In genomic region chr16:51719376-51719775, GRCh38 we compare ENCODE assay signal across 17 cellular contexts.
A peak's percentile ranks its signal among the peaks of the same experiment; 100 is the strongest.
DNase-seq lines count a peak whose midpoint lies in the region; ATAC-seq and TF ChIP-seq lines count a peak whose summit lies in the region.
"Had no signal": no experiment of that assay in that cellular context is flagged by ENCODE, and none has a peak within 500 bp of the region (broad histone marks: within the 10 kb centered on the region; RNA-seq: fewer than 3 reads in every experiment).

No MANE protein-coding gene starts in this region.

- no peaks in the 10 kb centered on the region for H4K20me1 ChIP-seq in SK-N-SH (ENCODE audit: insufficient read depth)

- no peak overlapping the region for H3K4me2 ChIP-seq in SK-N-SH

- POLR2A ChIA-PET in A673 (lab: Charles Lee; ENCODE audit: low non-redundant PET) (no interaction called here), SK-N-SH (lab: Yijun Ruan, JAX) (no interaction called here)

- TF ChIP-seq EP300 in SK-N-SH (IDR thresholded peaks at IDR 0.05; ENCODE audit: borderline replicate concordance in 1 of 2, low read depth in 1 of 2, low read length in 1 of 2): no peak

- TF ChIP-seq CTCF in A673 (conservative IDR thresholded peaks at IDR 0.05; ENCODE audit: low read depth, low read length) (no peak), SK-N-SH (IDR thresholded peaks at IDR 0.05) (no peak)

- H3K27me3 ChIP-seq in A673 (replicated peaks; ENCODE audit: insufficient read depth, low read depth, low read length, poor library complexity) (no peaks in the 10 kb centered on the region), SK-N-SH (ENCODE audit: insufficient read depth) (no peaks in the 10 kb centered on the region)

- H2AFZ ChIP-seq in SK-N-SH (ENCODE audit: low read depth): no peak overlapping the region

- CTCF ChIA-PET in A673 (lab: Charles Lee) (no interaction called here), SK-N-SH (lab: Yijun Ruan, JAX) (no interaction called here)

- H3K9ac ChIP-seq in SK-N-SH: no peak overlapping the region

- TF ChIP-seq RAD21 in SK-N-SH (IDR thresholded peaks at IDR 0.05; ENCODE audit: low read length): no peak

- no peaks in the 10 kb centered on the region for H3F3A ChIP-seq in SK-N-SH (replicated peaks; ENCODE audit: insufficient read depth)

- H3K4me1 ChIP-seq in A673 (ENCODE audit: insufficient read depth, low read length, poor library complexity, severe bottlenecking) (peaks cover 8% of the 10 kb centered on the region), SK-N-SH (ENCODE audit: control insufficient read depth in 1 of 2, insufficient read depth in 2 of 2, low read depth in 1 of 2, low read length in 1 of 2) (no peaks in the 10 kb centered on the region; a peak in 1 of 4 replicates)
- H3K4me1 ChIP-seq: Caco-2 had no signal

- intact Hi-C loops in A673 (cut with micrococcal nuclease; ENCODE audit: unreplicated experiment): no loop called here

- H3K4me3 ChIP-seq in A673 (ENCODE audit: low read depth, low read length, poor library complexity, severe bottlenecking) (no peak overlapping the region), SK-N-SH (ENCODE audit: low read depth in 2 of 2, low read length in 1 of 2) (no peak overlapping the region)
- H3K4me3 ChIP-seq: HAP-1, K562 had no signal

- H3K36me3 ChIP-seq in A673 (ENCODE audit: insufficient read depth, low read length, poor library complexity, severe bottlenecking) (no peaks in the 10 kb centered on the region), SK-N-SH (replicated peaks in 1 of 2; ENCODE audit: control insufficient read depth in 1 of 2, insufficient read depth in 2 of 2, low read length in 1 of 2) (no peaks in the 10 kb centered on the region)
- H3K36me3 ChIP-seq: HAP-1 had no signal

- H3K9me3 ChIP-seq in A673 (ENCODE audit: low read depth, low read length, poor library complexity, severe bottlenecking) (no peaks in the 10 kb centered on the region), SK-N-SH (no peaks in the 10 kb centered on the region)
- H3K9me3 ChIP-seq: Caco-2, HAP-1 had no signal

- ATAC-seq in HG02973 (IDR thresholded peaks at IDR 0.05; ENCODE audit: unreplicated experiment): no peak
- ATAC-seq: K562 had no signal

- peak; percentile 16 for DNase-seq in A673 (ENCODE audit: low spot score)
- DNase-seq in H4 (ENCODE audit: low spot score): peak; percentile 10
- DNase-seq in RPMI7951 (ENCODE audit: low read depth): peak; percentile 69
- peak; percentile 26 for DNase-seq in renal cortical epithelial cell (ENCODE audit: low read depth)
- no peak for DNase-seq in activated CD4-positive, alpha-beta T cell treated with anti-CD3 and anti-CD28 coated beads for 4 hours
- DNase-seq in SK-N-SH: no peak
- DNase-seq: AML-193; Caco-2; CD4-positive, alpha-beta T cell; DMS79 treated with DMSO at 0.1 percent for 48 hours; GF-D8; IMR-90 had no signal

- H3K9me2 ChIP-seq in SK-N-SH: no peaks in the 10 kb centered on the region

- 47% methylated on average over 3 of the region's 3 CpGs for WGBS in SK-N-SH (ENCODE audit: low lambda C conversion rate)

- H3K27ac ChIP-seq in A673 (ENCODE audit: low read depth, low read length, poor library complexity, severe bottlenecking) (no peak overlapping the region), SK-N-SH (ENCODE audit: low read depth in 2 of 2, low read length in 1 of 2) (no peak overlapping the region)
- H3K27ac ChIP-seq: C4-2B, HL-60 had no signal

- no peaks in the 10 kb centered on the region for H3K79me2 ChIP-seq in SK-N-SH (ENCODE audit: insufficient read depth)

- no TSS peak for BruUV-seq in A673 (replicated peaks; lab: Mats Ljungman, UMichigan)

TF ChIP-seq in SK-N-SH, 30 proteins besides CTCF, POLR2A, EP300 and RAD21:
- no peak for TF ChIP-seq USF1 (IDR thresholded peaks at IDR 0.05; ENCODE audit: borderline replicate concordance, low read depth)
- no peak for TF ChIP-seq FOXJ3 (CRISPR knock-in tag; IDR thresholded peaks at IDR 0.05)
- no peak for TF ChIP-seq POLR2AphosphoS5 (IDR thresholded peaks at IDR 0.05; ENCODE audit: low read depth, low read length)
- TF ChIP-seq FOSL2 (IDR thresholded peaks at IDR 0.05; ENCODE audit: borderline replicate concordance, low read depth): no peak
- TF ChIP-seq CHD2 (IDR thresholded peaks at IDR 0.05; ENCODE audit: low read length, partially characterized antibody): no peak
- TF ChIP-seq RXRA (IDR thresholded peaks at IDR 0.05; ENCODE audit: borderline replicate concordance, low read depth): no peak
- no peak for TF ChIP-seq FOXM1 (IDR thresholded peaks at IDR 0.05; ENCODE audit: low read depth)
- no peak for TF ChIP-seq YY1 (IDR thresholded peaks at IDR 0.05; ENCODE audit: low read depth)
- TF ChIP-seq MEF2A (IDR thresholded peaks at IDR 0.05; ENCODE audit: borderline replicate concordance, low read depth): no peak
- TF ChIP-seq, protein P1, sequence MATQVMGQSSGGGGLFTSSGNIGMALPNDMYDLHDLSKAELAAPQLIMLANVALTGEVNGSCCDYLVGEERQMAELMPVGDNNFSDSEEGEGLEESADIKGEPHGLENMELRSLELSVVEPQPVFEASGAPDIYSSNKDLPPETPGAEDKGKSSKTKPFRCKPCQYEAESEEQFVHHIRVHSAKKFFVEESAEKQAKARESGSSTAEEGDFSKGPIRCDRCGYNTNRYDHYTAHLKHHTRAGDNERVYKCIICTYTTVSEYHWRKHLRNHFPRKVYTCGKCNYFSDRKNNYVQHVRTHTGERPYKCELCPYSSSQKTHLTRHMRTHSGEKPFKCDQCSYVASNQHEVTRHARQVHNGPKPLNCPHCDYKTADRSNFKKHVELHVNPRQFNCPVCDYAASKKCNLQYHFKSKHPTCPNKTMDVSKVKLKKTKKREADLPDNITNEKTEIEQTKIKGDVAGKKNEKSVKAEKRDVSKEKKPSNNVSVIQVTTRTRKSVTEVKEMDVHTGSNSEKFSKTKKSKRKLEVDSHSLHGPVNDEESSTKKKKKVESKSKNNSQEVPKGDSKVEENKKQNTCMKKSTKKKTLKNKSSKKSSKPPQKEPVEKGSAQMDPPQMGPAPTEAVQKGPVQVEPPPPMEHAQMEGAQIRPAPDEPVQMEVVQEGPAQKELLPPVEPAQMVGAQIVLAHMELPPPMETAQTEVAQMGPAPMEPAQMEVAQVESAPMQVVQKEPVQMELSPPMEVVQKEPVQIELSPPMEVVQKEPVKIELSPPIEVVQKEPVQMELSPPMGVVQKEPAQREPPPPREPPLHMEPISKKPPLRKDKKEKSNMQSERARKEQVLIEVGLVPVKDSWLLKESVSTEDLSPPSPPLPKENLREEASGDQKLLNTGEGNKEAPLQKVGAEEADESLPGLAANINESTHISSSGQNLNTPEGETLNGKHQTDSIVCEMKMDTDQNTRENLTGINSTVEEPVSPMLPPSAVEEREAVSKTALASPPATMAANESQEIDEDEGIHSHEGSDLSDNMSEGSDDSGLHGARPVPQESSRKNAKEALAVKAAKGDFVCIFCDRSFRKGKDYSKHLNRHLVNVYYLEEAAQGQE (IDR thresholded peaks at IDR 0.05; ENCODE audit: low read depth, low read length): no peak
- TF ChIP-seq, protein P2, sequence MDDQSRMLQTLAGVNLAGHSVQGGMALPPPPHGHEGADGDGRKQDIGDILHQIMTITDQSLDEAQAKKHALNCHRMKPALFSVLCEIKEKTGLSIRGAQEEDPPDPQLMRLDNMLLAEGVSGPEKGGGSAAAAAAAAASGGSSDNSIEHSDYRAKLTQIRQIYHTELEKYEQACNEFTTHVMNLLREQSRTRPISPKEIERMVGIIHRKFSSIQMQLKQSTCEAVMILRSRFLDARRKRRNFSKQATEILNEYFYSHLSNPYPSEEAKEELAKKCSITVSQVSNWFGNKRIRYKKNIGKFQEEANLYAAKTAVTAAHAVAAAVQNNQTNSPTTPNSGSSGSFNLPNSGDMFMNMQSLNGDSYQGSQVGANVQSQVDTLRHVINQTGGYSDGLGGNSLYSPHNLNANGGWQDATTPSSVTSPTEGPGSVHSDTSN (IDR thresholded peaks at IDR 0.05): no peak
- TF ChIP-seq TCF12 (IDR thresholded peaks at IDR 0.05): no peak
- TF ChIP-seq SIN3A (IDR thresholded peaks at IDR 0.05; ENCODE audit: borderline replicate concordance, low read depth, low read length): no peak
- no peak for TF ChIP-seq EZH2phosphoT487 (IDR thresholded peaks at IDR 0.05; ENCODE audit: borderline replicate concordance, low read depth)
- no peak for TF ChIP-seq SMC3 (IDR thresholded peaks at IDR 0.05; ENCODE audit: low read depth, low read length)

Comparison
In these comparisons a context has a peak if more than half of its experiments do, and no peak if none do; other contexts are left out.
1. DNase-seq: peak in A673 (single experiment), H4 (single experiment), RPMI7951 (single experiment) and renal cortical epithelial cell (single experiment); none in activated CD4-positive, alpha-beta T cell treated with anti-CD3 and anti-CD28 coated beads for 4 hours (0 of 2) and SK-N-SH (single experiment).